21 cellular contexts compared by ENCODE assay signal in genomic region chr1:14871569-14871968, GRCh38.
"Had no signal": no experiment of that assay in that cellular context is flagged by ENCODE, and none has a peak within 500 bp of the region (broad histone marks: within the 10 kb centered on the region; RNA-seq: fewer than 3 reads in every experiment).

No MANE protein-coding gene starts in this region.

- DNase-seq: Kasumi-1, MM.1S, NCI-H1092 treated with DMSO at 0.1 percent for 48 hours, NCI-H1417, NCI-H1436 treated with DMSO at 0.1 percent for 48 hours, NCI-H1694, NCI-H187 treated with DMSO at 0.1 percent for 48 hours, NCI-H2029 treated with DMSO at 0.1 percent for 48 hours, NCI-H2171 treated with DMSO at 0.1 percent for 48 hours, NCI-H226, NCI-H446, NCI-H510A, NCI-H524 treated with DMSO at 0.1 percent for 48 hours, NCI-H69, NCI-H774, SHP77, T-helper 1 cell had no signal

- FAIRE-seq: HTR-8/SVneo, K562 had no signal

- ATAC-seq: K562, Panc1, SK-N-SH treated with all-trans-retinoic acid at 6 μM for 48 hours had no signal

- H3K4me3 ChIP-seq: K562 had no signal
